12 cellular contexts compared by ENCODE assay signal in the genomic region with DNA sequence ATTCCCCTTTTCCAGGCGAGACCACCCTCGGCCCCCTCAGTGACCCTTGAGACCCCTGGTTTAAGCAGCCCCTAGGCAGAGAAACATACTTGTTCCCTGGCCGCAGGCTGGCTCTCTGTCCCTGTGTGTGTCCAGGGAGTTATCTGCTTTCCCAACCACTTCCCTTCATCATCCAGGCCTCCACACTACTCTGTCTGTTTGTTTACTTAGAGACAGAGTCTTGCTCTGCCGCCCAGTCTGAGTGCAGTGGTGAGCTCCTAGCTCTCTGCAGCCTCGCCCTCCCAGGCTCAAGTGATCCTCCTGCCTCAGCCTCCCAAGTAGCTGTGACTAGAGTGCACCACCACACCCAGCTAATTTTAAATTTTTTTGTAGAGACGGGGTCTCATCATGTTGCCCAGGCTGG. TPM values are rescaled to one million over a fixed set of nuclear protein-coding genes. Genes with fewer than 3 reads are reported as not detected.
DNase-seq lines count a peak whose midpoint lies in the region; ATAC-seq and TF ChIP-seq lines count a peak whose summit lies in the region.
"Had no signal": no experiment of that assay in that cellular context is flagged by ENCODE, and none has a peak within 500 bp of the region (broad histone marks: within the 10 kb centered on the region; RNA-seq: fewer than 3 reads in every experiment).

No MANE protein-coding gene starts in this region.

- intact Hi-C loops in right lobe of liver (cut with DNase I), result no loop called here

- H3K4me1 ChIP-seq in right lobe of liver (peaks cover 0 to 47% (median 23%) of the 10 kb centered on the region in 4 donors), stomach smooth muscle (ENCODE audit: control insufficient read depth, insufficient read depth, low read length) (peaks cover 52% of the 10 kb centered on the region)

- peak overlapping the region; percentile 82 to 88 for H3K27ac ChIP-seq in coronary artery
- peak overlapping the region in 2 of 3 donors; percentile 53 to 84 for H3K27ac ChIP-seq in right lobe of liver
- peak overlapping the region; percentile 99 for H3K27ac ChIP-seq in stomach smooth muscle (ENCODE audit: low read length)

- H3K27me3 ChIP-seq in right lobe of liver (no peaks in the 10 kb centered on the region), stomach smooth muscle (ENCODE audit: control insufficient read depth in 1 of 2, insufficient read depth in 2 of 2, low read length in 2 of 2) (no peaks in the 10 kb centered on the region)

- 29% methylated on average over 6 of the region's 6 CpGs for WGBS in right lobe of liver (ENCODE audit: insufficient coverage, low coverage, low lambda C conversion rate, missing lambda C conversion rate)

- H3K9me3 ChIP-seq in right lobe of liver, result no peaks in the 10 kb centered on the region
- no peaks in the 10 kb centered on the region for H3K9me3 ChIP-seq in stomach smooth muscle (ENCODE audit: control insufficient read depth in 2 of 2, low read length in 2 of 2)
- H3K9me3 ChIP-seq: mucosa of descending colon had no signal

- DNase-seq in NCI-H510A treated with DMSO at 0.1 percent for 48 hours (lab: John Stamatoyannopoulos, UW), result peak; percentile 94
- DNase-seq in coronary artery (ENCODE audit: low spot score), result no peak
- DNase-seq in right lobe of liver, result peak in 1 of 3 donors; percentile 56
- no peak for DNase-seq in anterior cingulate cortex (lab: John Stamatoyannopoulos, UW)
- DNase-seq in activated T-cell treated with anti-CD3 and anti-CD28 coated beads, Interleukin-2, amount 50 U/mL, for 48 hours, result no peak
- no peak for DNase-seq in DMS 273 (lab: John Stamatoyannopoulos, UW; ENCODE audit: unreplicated experiment)
- DNase-seq: activated naive CD8-positive, alpha-beta T cell treated with anti-CD3 and anti-CD28 coated beads, Interleukin-2, amount 10 ng/mL, durations not matched to agents 7 days and 5 days; PC-3; stimulated activated CD4-positive, alpha-beta T cell treated with anti-CD3 and anti-CD28 coated beads, Interleukin-4, amount 100 ng/mL, for 24 hours had no signal

- H3K36me3 ChIP-seq in right lobe of liver, result no peaks in the 10 kb centered on the region
- no peaks in the 10 kb centered on the region for H3K36me3 ChIP-seq in stomach smooth muscle (ENCODE audit: control insufficient read depth in 2 of 2, insufficient read depth in 2 of 2, low read length in 2 of 2)

- peak in 3 of 4 donors; percentile 5 to 30 (median 14) for ATAC-seq in right lobe of liver
- no peak for ATAC-seq in GM18511 (IDR thresholded peaks at IDR 0.05; ENCODE audit: unreplicated experiment)
- ATAC-seq: mucosa of descending colon had no signal

- TF ChIP-seq POLR2A in right lobe of liver (IDR thresholded peaks at IDR 0.05), result no peak

- H3K4me3 ChIP-seq in coronary artery, result peak overlapping the region; percentile 39
- no peak overlapping the region for H3K4me3 ChIP-seq in right lobe of liver
- peak overlapping the region in 1 of 2 donors; percentile 22 for H3K4me3 ChIP-seq in stomach smooth muscle (ENCODE audit: low read length in 2 of 2)
- H3K4me3 ChIP-seq: mucosa of descending colon had no signal

- TF ChIP-seq CTCF in coronary artery (IDR thresholded peaks at IDR 0.05), result no peak
- no peak for TF ChIP-seq CTCF in right lobe of liver (IDR thresholded peaks at IDR 0.05)

- peak overlapping the region in 1 of 2 donors; percentile 63 for H3K9ac ChIP-seq in stomach smooth muscle (ENCODE audit: low read length in 2 of 2)

RNA-seq across cellular contexts. Expression of gene VWA1, which starts 5.8 kb away (rescaled TPM):
- total RNA-seq in right lobe of liver, result 100 to 1,000 TPM in 1 of 6 experiments, 10 to 100 TPM in 5; 39.5 to 195 (median 78.7) TPM

RNA-seq across cellular contexts. Expression of gene ANKRD65, which starts 8.6 kb away (rescaled TPM):
- total RNA-seq in right lobe of liver, result under 1 TPM; 0.19 to 0.89 (median 0.35) TPM
- total RNA-seq: activated naive CD8-positive, alpha-beta T cell treated with anti-CD3 and anti-CD28 coated beads, Interleukin-2, amount 10 ng/mL, durations not matched to agents 7 days and 5 days had no signal

RNA-seq across cellular contexts. Expression of gene ATAD3C, which starts 19.8 kb away (rescaled TPM):
- 1 to 10 TPM in 4 of 6 experiments, under 1 TPM in 2; 0.74 to 3.1 (median 1.9) TPM for total RNA-seq in right lobe of liver

RNA-seq across cellular contexts. Expression of gene MRPL20, which starts 22.6 kb away (rescaled TPM):
- total RNA-seq in right lobe of liver, result 10 to 100 TPM; 44.1 to 91.2 (median 56.5) TPM

RNA-seq across cellular contexts. Expression of gene CCNL2, which starts 30.5 kb away (rescaled TPM):
- total RNA-seq in right lobe of liver, result 100 to 1,000 TPM in 4 of 6 experiments, 10 to 100 TPM in 2; 80.8 to 127 (median 101) TPM
